Comparison of ENCODE assay signal across 11 cellular contexts in the genomic region with DNA sequence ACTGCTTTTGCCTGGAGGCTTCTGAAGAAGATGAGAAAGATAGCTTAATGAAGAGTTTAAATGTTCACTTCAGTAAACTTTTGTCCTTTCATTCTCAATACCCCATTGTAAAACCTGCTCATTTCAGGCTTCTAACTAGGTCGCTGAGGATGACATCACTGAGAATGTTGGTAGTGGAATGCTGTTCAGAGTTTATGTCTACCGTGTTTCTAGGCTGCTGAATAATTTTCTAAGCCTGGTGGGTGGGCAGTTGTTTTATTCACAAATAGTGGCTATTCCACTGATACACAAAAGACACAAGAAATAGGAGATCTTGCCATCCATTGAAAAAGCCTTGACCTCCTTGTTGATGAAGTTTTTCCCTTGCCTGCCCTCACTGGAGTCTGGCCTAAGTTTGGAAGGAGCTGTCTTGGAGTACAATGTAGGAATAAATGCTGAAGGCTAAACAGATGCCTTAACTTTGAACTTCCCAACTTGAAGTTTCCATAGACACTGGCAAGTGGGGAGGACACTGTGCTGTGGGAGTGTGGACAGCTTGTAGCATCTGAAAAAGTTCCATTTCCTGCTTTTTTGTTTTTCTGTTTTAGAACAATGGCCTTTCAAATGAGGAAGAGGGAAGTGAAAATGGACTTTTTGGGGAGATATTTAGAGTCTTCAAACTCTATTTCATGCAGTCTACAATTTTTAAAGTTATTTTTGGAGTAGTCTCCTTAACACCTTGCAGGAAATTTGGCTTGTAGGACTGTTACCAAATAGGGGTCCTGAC. TPM values are rescaled to one million over a fixed set of nuclear protein-coding genes. Genes with fewer than 3 reads are reported as not detected.
A peak's percentile ranks its signal among the peaks of the same experiment; 100 is the strongest.
DNase-seq lines count a peak whose midpoint lies in the region; ATAC-seq and TF ChIP-seq lines count a peak whose summit lies in the region.
"Had no signal": no experiment of that assay in that cellular context is flagged by ENCODE, and none has a peak within 500 bp of the region (broad histone marks: within the 10 kb centered on the region; RNA-seq: fewer than 3 reads in every experiment).

No MANE protein-coding gene starts in this region.

- in situ Hi-C loops in GM13976 (cut with MboI; ENCODE audit: low sequenced_read_pairs, unreplicated experiment) = no loop called here

- ATAC-seq in GM21447 (IDR thresholded peaks at IDR 0.05; ENCODE audit: unreplicated experiment) (peak; percentile 75), HG03558 (IDR thresholded peaks at IDR 0.05; ENCODE audit: extremely low read depth, unreplicated experiment) (peak; percentile 33), left lobe of liver (peak; percentile 26), HG03469 (IDR thresholded peaks at IDR 0.05; ENCODE audit: unreplicated experiment) (no peak)
- ATAC-seq: gastrocnemius medialis had no signal

- DNase-seq in GM13976 (ENCODE audit: low spot score) = peak; percentile 25
- DNase-seq in left lobe of liver (ENCODE audit: low spot score) = no peak
- no peak for DNase-seq in NCI-H2081 (lab: John Stamatoyannopoulos, UW)
- no peak for DNase-seq in NCI-H1694 (lab: John Stamatoyannopoulos, UW)
- DNase-seq in SK-N-DZ (ENCODE audit: low spot score) = no peak
- DNase-seq: activated CD4-positive, CD25-positive, alpha-beta regulatory T cell treated with anti-CD3 and anti-CD28 coated beads, Interleukin-2, amount 50 U/mL, for 72 hours; DMS153; gastrocnemius medialis had no signal

- no peak for TF ChIP-seq CTCF in GM13976 (IDR thresholded peaks at IDR 0.05; ENCODE audit: borderline replicate concordance, control extremely low read depth, extremely low read depth, insufficient read depth, missing control alignments)

RNA-seq across cellular contexts. Expression of gene TRIM44, which starts 59.2 kb away (rescaled TPM):
- 30.8 TPM for total RNA-seq in left lobe of liver
- 17.0 and 17.4 TPM in 2 replicates for polyA plus RNA-seq in SK-N-DZ (2014; cell fraction: cytosol; rRNA removed)
- 23.5 and 32.9 TPM in 2 replicates for polyA plus RNA-seq in SK-N-DZ (2014; cell fraction: nucleus; rRNA removed)
